Comparison of ENCODE assay signal across 10 cellular contexts in the genomic region with DNA sequence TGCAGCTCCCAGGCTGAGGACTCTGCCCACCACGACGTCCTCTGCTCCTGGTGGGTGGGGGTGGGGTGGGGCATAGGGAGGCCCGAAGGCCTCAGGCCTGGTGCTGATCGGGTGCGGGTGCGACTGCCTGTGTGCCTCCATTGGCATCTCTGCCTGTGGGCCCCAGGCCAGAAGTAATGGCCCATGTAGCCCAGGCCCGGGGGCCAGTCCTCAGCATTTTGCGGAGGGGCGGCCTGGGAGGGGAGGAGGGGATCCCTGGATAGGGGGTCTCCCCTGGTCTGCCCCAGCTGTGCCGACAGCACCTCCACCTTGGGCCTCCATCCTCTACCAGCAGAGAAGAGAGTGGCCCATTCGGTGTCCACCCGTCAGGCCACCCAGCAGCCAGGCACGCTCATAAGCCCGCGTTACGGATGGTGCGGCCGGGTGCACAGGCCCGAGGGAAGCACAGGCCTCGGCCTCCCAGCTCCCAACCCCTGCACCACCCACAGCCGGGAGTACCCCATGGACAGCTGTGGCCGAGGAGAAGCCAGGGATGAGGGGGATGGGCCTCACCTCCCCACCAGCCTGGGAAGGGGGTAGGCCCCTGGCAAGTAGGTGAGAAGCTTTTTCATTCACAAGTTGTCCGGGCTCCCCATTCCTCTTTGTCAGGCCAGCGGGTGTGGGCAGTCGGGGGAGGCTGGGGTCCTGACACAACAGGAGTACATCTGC. TPM values are rescaled to one million over a fixed set of nuclear protein-coding genes. Genes with fewer than 3 reads are reported as not detected.
DNase-seq lines count a peak whose midpoint lies in the region; ATAC-seq and TF ChIP-seq lines count a peak whose summit lies in the region.
"Had no signal": no experiment of that assay in that cellular context is flagged by ENCODE, and none has a peak within 500 bp of the region (broad histone marks: within the 10 kb centered on the region; RNA-seq: fewer than 3 reads in every experiment).

No MANE protein-coding gene starts in this region.

- DNase-seq in activated naive CD4-positive, alpha-beta T cell (lab: John Stamatoyannopoulos, UW): no peak
- no peak for DNase-seq in coronary artery (ENCODE audit: low spot score)
- no peak for DNase-seq in iPS-NIHi11 (ENCODE audit: low spot score)
- DNase-seq in HPDE6-E6E7 (ENCODE audit: extremely low spot score): no peak
- DNase-seq: activated gamma-delta T cell, NCI-H2107 had no signal

- H3K27ac ChIP-seq in coronary artery (peak overlapping the region; percentile 97 to 99), urinary bladder (ENCODE audit: low read depth) (peak overlapping the region; percentile 65)

- no peak for TF ChIP-seq CTCF in coronary artery (IDR thresholded peaks at IDR 0.05)

- H3K4me1 Mint-ChIP-seq in activated naive CD4-positive, alpha-beta T cell treated with anti-CD3 and anti-CD28 coated beads, Interleukin-2, amount 50 U/mL, for 24 hours: peaks cover 25% of the 10 kb centered on the region

- WGBS in urinary bladder: 46% methylated on average over 25 of the region's 25 CpGs

- H3K27me3 Mint-ChIP-seq in activated naive CD4-positive, alpha-beta T cell treated with anti-CD3 and anti-CD28 coated beads, Interleukin-2, amount 50 U/mL, for 24 hours: no peaks in the 10 kb centered on the region

- H2AFZ ChIP-seq in neuron (ENCODE audit: low read depth, low read length): no peak overlapping the region

- H3K4me1 ChIP-seq in neuron (ENCODE audit: insufficient read depth, low read length) (peaks cover 61% of the 10 kb centered on the region), urinary bladder (ENCODE audit: insufficient read depth) (peaks cover 3% of the 10 kb centered on the region)

- no peaks in the 10 kb centered on the region for H3K9me3 Mint-ChIP-seq in activated naive CD4-positive, alpha-beta T cell treated with anti-CD3 and anti-CD28 coated beads, Interleukin-2, amount 50 U/mL, for 24 hours

- no peaks in the 10 kb centered on the region for H3K27me3 ChIP-seq in neuron (ENCODE audit: insufficient read depth, low read length)

- ATAC-seq in HG02981 (IDR thresholded peaks at IDR 0.05; ENCODE audit: unreplicated experiment): no peak

- H3K27ac Mint-ChIP-seq in activated naive CD4-positive, alpha-beta T cell treated with anti-CD3 and anti-CD28 coated beads, Interleukin-2, amount 50 U/mL, for 24 hours: peak overlapping the region; percentile 80

- H3K36me3 Mint-ChIP-seq in activated naive CD4-positive, alpha-beta T cell treated with anti-CD3 and anti-CD28 coated beads, Interleukin-2, amount 50 U/mL, for 24 hours: no peaks in the 10 kb centered on the region

- peak overlapping the region; percentile 87 for H3K4me3 ChIP-seq in coronary artery
- H3K4me3 ChIP-seq in neuron (ENCODE audit: low read length): peak overlapping the region; percentile 67
- H3K4me3 ChIP-seq in urinary bladder (ENCODE audit: low read depth, low read length): no peak overlapping the region

- H3K4me3 Mint-ChIP-seq in activated naive CD4-positive, alpha-beta T cell treated with anti-CD3 and anti-CD28 coated beads, Interleukin-2, amount 50 U/mL, for 24 hours: peak overlapping the region; percentile 68

- H3K36me3 ChIP-seq in neuron (ENCODE audit: insufficient read depth, low read length): no peaks in the 10 kb centered on the region
- no peaks in the 10 kb centered on the region for H3K36me3 ChIP-seq in urinary bladder (ENCODE audit: insufficient read depth)

- no peaks in the 10 kb centered on the region for H3K9me3 ChIP-seq in neuron (ENCODE audit: low read length)

RNA-seq across cellular contexts. Expression of a gene that starts 1.8 kb away (rescaled TPM):
- 25.6 TPM for total RNA-seq in urinary bladder
- 19.7 TPM for polyA plus RNA-seq in urinary bladder
